8 cellular contexts compared by ENCODE assay signal in genomic region chrX:103211012-103211715, GRCh38. TPM values are rescaled to one million over a fixed set of nuclear protein-coding genes. Genes with fewer than 3 reads are reported as not detected.
DNase-seq lines count a peak whose midpoint lies in the region; ATAC-seq and TF ChIP-seq lines count a peak whose summit lies in the region.

No MANE protein-coding gene starts in this region.

- no peak overlapping the region for H3K27ac ChIP-seq in RWPE2 (ENCODE audit: poor library complexity, severe bottlenecking)

- H3K4me3 Mint-ChIP-seq in brain = peak overlapping the region in 1 of 5 experiments; percentile 42

- H3K4me1 Mint-ChIP-seq in brain = peaks cover 9% of the 10 kb centered on the region

- H3K36me3 Mint-ChIP-seq in brain = peaks cover 4% of the 10 kb centered on the region

- H3K4me1 ChIP-seq in RWPE2 (ENCODE audit: insufficient read depth, poor library complexity, severe bottlenecking) = no peaks in the 10 kb centered on the region

- intact Hi-C loops in left colon (cut with DNase I, micrococcal nuclease) = loop anchor here in 1 of 2 donors (10.0 kb wide), 1 partner anchor 254 kb away; no protein-coding TSS in a partner anchor

- no peaks in the 10 kb centered on the region for H3K27me3 ChIP-seq in RWPE2 (ENCODE audit: insufficient read depth, poor library complexity, severe bottlenecking)

- ATAC-seq in RWPE2 (ENCODE audit: low read depth) = peak; percentile 39; the same call in 2 of the 3 replicates
- no peak for ATAC-seq in left colon
- no peak for ATAC-seq in GM18498 (IDR thresholded peaks at IDR 0.05; ENCODE audit: unreplicated experiment)

- TF ChIP-seq CTCF in RWPE2 (IDR thresholded peaks at IDR 0.05; ENCODE audit: poor library complexity, severe bottlenecking) (peak; percentile 60), brain (conservative IDR thresholded peaks at IDR 0.05) (peak; percentile 66 to 68)

- no peaks in the 10 kb centered on the region for H3K36me3 ChIP-seq in RWPE2 (ENCODE audit: low read depth)

- no peak overlapping the region for H3K4me3 ChIP-seq in RWPE2 (ENCODE audit: severe bottlenecking)

- no peaks in the 10 kb centered on the region for H3K9me3 ChIP-seq in RWPE2 (ENCODE audit: severe bottlenecking)

- peak; percentile 31 for DNase-seq in NCI-H146 (lab: John Stamatoyannopoulos, UW)
- DNase-seq in NCI-H146 treated with DMSO at 0.1 percent for 48 hours (lab: John Stamatoyannopoulos, UW; ENCODE audit: unreplicated experiment) = no peak
- peak; percentile 5 for DNase-seq in HS-27A (ENCODE audit: low read depth)
- no peak for DNase-seq in RWPE2 (ENCODE audit: low spot score)
- peak; percentile 24 to 53 for DNase-seq in left colon
- peak; percentile 0 for DNase-seq in stimulated activated naive CD4-positive, alpha-beta T cell treated with Interleukin-2 at 50 U/mL for 16 hours (lab: John Stamatoyannopoulos, UW)

- peaks cover 0 to 5% (median 4%) of the 10 kb centered on the region in 5 experiments for H3K9me3 Mint-ChIP-seq in brain

- peak overlapping the region in 2 of 5 experiments; percentile 11 to 58 for H3K27ac Mint-ChIP-seq in brain

- no peaks in the 10 kb centered on the region for H3K27me3 Mint-ChIP-seq in brain

RNA-seq across cellular contexts. Expression of gene BEX4, which starts 3.7 kb away (rescaled TPM):
- polyA plus RNA-seq in brain (ENCODE audit: insufficient read depth, low read depth, low replicate concordance) = 133 TPM
- total RNA-seq in left colon = 10 to 100 TPM; 12.3 to 16.8 TPM

RNA-seq across cellular contexts. Expression of gene TCEAL8, which starts 43.8 kb away (rescaled TPM):
- 47.4 TPM for polyA plus RNA-seq in brain (ENCODE audit: insufficient read depth, low read depth, low replicate concordance)
- total RNA-seq in left colon = 10 to 100 TPM; 29.2 to 36.4 TPM

Comparison
In these comparisons a context has a peak if more than half of its experiments do, and no peak if none do; other contexts are left out.
1. DNase-seq: peak in NCI-H146 (single experiment), HS-27A (single experiment), left colon (2 of 2) and stimulated activated naive CD4-positive, alpha-beta T cell treated with Interleukin-2 at 50 U/mL for 16 hours (single experiment); none in NCI-H146 treated with DMSO at 0.1 percent for 48 hours (single experiment) and RWPE2 (single experiment).